20 cellular contexts compared by ENCODE assay signal in genomic region chr12:59570134-59570533, GRCh38. TPM values are rescaled to one million over a fixed set of nuclear protein-coding genes. Genes with fewer than 3 reads are reported as not detected.
DNase-seq lines count a peak whose midpoint lies in the region; ATAC-seq and TF ChIP-seq lines count a peak whose summit lies in the region.
"Had no signal": no experiment of that assay in that cellular context is flagged by ENCODE, and none has a peak within 500 bp of the region (broad histone marks: within the 10 kb centered on the region; RNA-seq: fewer than 3 reads in every experiment).

No MANE protein-coding gene starts in this region.

- no peak overlapping the region for H3K4ac ChIP-seq in neuronal stem cell (ENCODE audit: low read length)

- no peaks in the 10 kb centered on the region for H3K9me3 ChIP-seq in neuronal stem cell (replicated peaks in 1 of 2; ENCODE audit: control insufficient read depth in 2 of 2, insufficient read depth in 1 of 2, low read depth in 1 of 2, low read length in 2 of 2)
- H3K9me3 ChIP-seq: psoas muscle, spleen had no signal

- H2AFZ ChIP-seq in neuronal stem cell (ENCODE audit: low read length): no peak overlapping the region

- H2AK5ac ChIP-seq in neuronal stem cell (ENCODE audit: low read depth, low read length): no peak overlapping the region

- TF ChIP-seq CTCF in epithelial cell of esophagus (IDR thresholded peaks at IDR 0.05; ENCODE audit: insufficient read depth, low read depth, low read length, missing control alignments): no peak

- no peak overlapping the region for H3K9ac ChIP-seq in neuronal stem cell (ENCODE audit: low read depth, low read length, poor library complexity)

- no CpG with 5 or more reads among the region's 5 CpGs for WGBS in neuronal stem cell (ENCODE audit: extremely low coverage in 2 of 2, insufficient read length in 2 of 2, insufficient replicate concordance in 1 of 2), 2 donors

- no peak overlapping the region for H3K27ac ChIP-seq in neuronal stem cell (replicated peaks; ENCODE audit: low read length)
- H3K27ac ChIP-seq: psoas muscle, spleen had no signal

- no peak overlapping the region for H3K4me3 ChIP-seq in epithelial cell of esophagus (ENCODE audit: low read length)
- H3K4me3 ChIP-seq in neuronal stem cell (ENCODE audit: low read length in 2 of 2): no peak overlapping the region
- H3K4me3 ChIP-seq: psoas muscle, spleen had no signal

- DNase-seq in HCEC 1CT: peak; percentile 20
- peak; percentile 14 for DNase-seq in RKO (ENCODE audit: low spot score)
- DNase-seq in epithelial cell of esophagus (ENCODE audit: low read depth): peak; percentile 97
- DNase-seq in non-pigmented ciliary epithelial cell (ENCODE audit: low read depth): peak; percentile 41
- no peak for DNase-seq in NK-92 treated with Interleukin-12 subunit alpha and Interleukin-12 subunit beta, amount 100 ng/mL, for 24 hours (lab: John Stamatoyannopoulos, UW)
- no peak for DNase-seq in HT-29 (ENCODE audit: low spot score)
- DNase-seq in neuronal stem cell (ENCODE audit: low spot score): no peak
- DNase-seq: activated CD8-positive, alpha-beta memory T cell treated with anti-CD3 and anti-CD28 coated beads, Interleukin-2, amount 10 ng/mL, durations not matched to agents 7 days and 5 days; AML-193; effector memory CD8-positive, alpha-beta T cell; GF-D8; hypothalamus; KBM-7; left cardiac atrium; NCI-H69; OCI-M1; psoas muscle; spleen had no signal

- no peak overlapping the region for H3K23ac ChIP-seq in neuronal stem cell (ENCODE audit: low read depth, low read length, poor library complexity)

- H3K18ac ChIP-seq in neuronal stem cell (ENCODE audit: low read length): no peak overlapping the region

- no peaks in the 10 kb centered on the region for H3K79me1 ChIP-seq in neuronal stem cell (ENCODE audit: low read depth, low read length)

- H4K8ac ChIP-seq in neuronal stem cell (ENCODE audit: low read depth, low read length): no peak overlapping the region

- H4K91ac ChIP-seq in neuronal stem cell (ENCODE audit: low read depth, low read length, poor library complexity): no peak overlapping the region

- ATAC-seq in GM21529 (IDR thresholded peaks at IDR 0.05; ENCODE audit: unreplicated experiment): no peak
- ATAC-seq: activated CD8-positive, alpha-beta memory T cell treated with anti-CD3 and anti-CD28 coated beads, Interleukin-2, amount 10 ng/mL, durations not matched to agents 7 days and 5 days; activated T-helper 17 cell treated with anti-CD3 and anti-CD28 coated beads, Interleukin-2, amount 50 U/mL, for 72 hours; effector memory CD8-positive, alpha-beta T cell; left cardiac atrium; psoas muscle had no signal

- no peak overlapping the region for H3K4me2 ChIP-seq in neuronal stem cell (ENCODE audit: insufficient read depth, low read length, poor library complexity, severe bottlenecking)

- H2BK5ac ChIP-seq in neuronal stem cell (ENCODE audit: low read length): no peak overlapping the region

- H3K27me3 ChIP-seq in neuronal stem cell (ENCODE audit: control insufficient read depth in 3 of 3, insufficient read depth in 3 of 3, low read depth in 1 of 3, low read length in 3 of 3): peaks cover 0 to 2% (median 0%) of the 10 kb centered on the region in 3 experiments

- no peak overlapping the region for H3K14ac ChIP-seq in neuronal stem cell (ENCODE audit: low read length)

- no peaks in the 10 kb centered on the region for H3K36me3 ChIP-seq in neuronal stem cell (replicated peaks in 1 of 2; ENCODE audit: control insufficient read depth in 2 of 2, insufficient read depth in 2 of 2, low read length in 2 of 2)
- H3K36me3 ChIP-seq: spleen had no signal

- H2BK120ac ChIP-seq in neuronal stem cell (ENCODE audit: low read depth, low read length): no peak overlapping the region

- no peaks in the 10 kb centered on the region for H3K4me1 ChIP-seq in neuronal stem cell (ENCODE audit: control insufficient read depth in 2 of 2, insufficient read depth in 1 of 2, low read depth in 1 of 2, low read length in 2 of 2)
- H3K4me1 ChIP-seq: psoas muscle, spleen had no signal

- no peak overlapping the region for H2BK12ac ChIP-seq in neuronal stem cell (ENCODE audit: low read length)

- H2BK15ac ChIP-seq in neuronal stem cell (ENCODE audit: low read length): no peak overlapping the region

RNA-seq across cellular contexts. Expression of gene SLC16A7, which starts 25.7 kb away (rescaled TPM):
- total RNA-seq in HT-29 (2014; rRNA removed; shearing (Covaris generic)): 3.0 and 15.8 TPM in 2 replicates
- 2.3 TPM for polyA plus RNA-seq in neuronal stem cell (2013, experiment 1 of 2)
- polyA plus RNA-seq in neuronal stem cell (2013, experiment 2 of 2): 2.3 TPM

Comparison
In these comparisons a context has a peak if more than half of its experiments do, and no peak if none do; other contexts are left out.
1. DNase-seq: peak in HCEC 1CT (single experiment), RKO (single experiment), epithelial cell of esophagus (single experiment) and non-pigmented ciliary epithelial cell (single experiment); none in NK-92 treated with Interleukin-12 subunit alpha and Interleukin-12 subunit beta, amount 100 ng/mL, for 24 hours (single experiment), HT-29 (single experiment) and neuronal stem cell (single experiment).